Comparison of ENCODE assay signal across 31 cellular contexts in the genomic region with DNA sequence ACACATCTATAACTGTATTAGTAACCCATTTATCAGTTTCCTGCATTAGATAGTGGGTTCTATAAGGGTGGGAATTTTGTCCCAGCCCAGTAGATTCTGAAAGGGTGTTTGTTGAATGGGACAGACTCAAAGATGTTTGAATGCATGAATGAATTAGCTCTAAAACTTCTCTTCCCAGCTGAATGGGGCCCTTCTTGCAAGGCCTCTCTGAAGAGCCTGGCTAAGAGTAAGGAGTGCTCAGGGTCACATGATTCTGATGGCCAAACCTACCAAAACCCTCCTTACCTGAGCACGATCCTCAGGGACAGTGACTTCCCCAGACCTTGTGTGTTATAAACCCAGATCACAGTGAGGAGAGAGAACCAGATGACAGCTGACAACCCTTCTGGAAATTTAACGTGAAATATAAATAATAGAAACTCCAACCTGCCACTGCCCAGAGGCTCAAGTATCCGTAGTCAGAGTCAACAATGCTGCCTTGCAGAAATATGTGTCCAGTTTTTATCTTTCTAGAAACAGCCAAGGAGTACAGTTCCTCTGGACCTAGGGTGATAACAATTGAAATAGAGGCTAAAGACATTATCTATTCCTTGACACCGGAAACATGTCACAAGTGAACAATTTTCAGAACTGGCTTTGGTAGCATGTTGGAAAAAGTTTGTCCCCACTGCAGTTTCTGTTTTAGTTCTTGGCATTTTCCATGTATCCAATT.
"Had no signal": no experiment of that assay in that cellular context is flagged by ENCODE, and none has a peak within 500 bp of the region (broad histone marks: within the 10 kb centered on the region; RNA-seq: fewer than 3 reads in every experiment).

No MANE protein-coding gene starts in this region.

- H3K27me3 Mint-ChIP-seq: activated naive CD8-positive, alpha-beta T cell treated with anti-CD3 and anti-CD28 coated beads, Interleukin-2, amount 10 ng/mL, durations not matched to agents 7 days and 5 days had no signal

- H3K36me3 ChIP-seq: ascending aorta, breast epithelium, cardiac muscle cell, colonic mucosa, gastrocnemius medialis, heart left ventricle had no signal

- H3K4me3 Mint-ChIP-seq: activated CD4-positive, alpha-beta memory T cell treated with anti-CD3 and anti-CD28 coated beads, Interleukin-2, amount 10 ng/mL, durations not matched to agents 7 days and 5 days; activated CD4-positive, alpha-beta T cell treated with anti-CD3 and anti-CD28 coated beads, Interleukin-2, amount 10 ng/mL, durations not matched to agents 7 days and 5 days; activated naive CD4-positive, alpha-beta T cell treated with anti-CD3 and anti-CD28 coated beads, Interleukin-2, amount 10 ng/mL, durations not matched to agents 7 days and 5 days; activated naive CD8-positive, alpha-beta T cell treated with anti-CD3 and anti-CD28 coated beads, Interleukin-2, amount 10 ng/mL, durations not matched to agents 7 days and 5 days; activated T-cell treated with anti-CD3 and anti-CD28 coated beads, Interleukin-2, amount 50 U/mL, for 24 hours; activated T-cell treated with anti-CD3 and anti-CD28 coated beads, Interleukin-2, amount 50 U/mL, for 72 hours; brain; T-helper 17 cell; T-helper 2 cell treated with Interferon-gamma antibody and Interleukin-4, amounts not matched to agents 5 μg/mL and 100 μg/mL, for 36 hours; WTC11 had no signal

- H3K36me3 Mint-ChIP-seq: activated naive CD4-positive, alpha-beta T cell treated with anti-CD3 and anti-CD28 coated beads, Interleukin-2, amount 10 ng/mL, durations not matched to agents 7 days and 5 days; activated naive CD4-positive, alpha-beta T cell treated with anti-CD3 and anti-CD28 coated beads, Interleukin-2, amount 50 U/mL, for 72 hours; activated naive CD8-positive, alpha-beta T cell treated with anti-CD3 and anti-CD28 coated beads, Interleukin-2, amount 10 ng/mL, durations not matched to agents 7 days and 5 days; brain; WTC11 had no signal

- DNase-seq: activated CD4-positive, alpha-beta memory T cell treated with anti-CD3 and anti-CD28 coated beads, Interleukin-2, amount 10 ng/mL, durations not matched to agents 7 days and 5 days; activated CD4-positive, alpha-beta T cell treated with anti-CD3 and anti-CD28 coated beads for 1 hour; activated CD4-positive, alpha-beta T cell treated with anti-CD3 and anti-CD28 coated beads for 4 hours; activated CD4-positive, alpha-beta T cell treated with anti-CD3 and anti-CD28 coated beads, Interleukin-2, amount 10 ng/mL, durations not matched to agents 7 days and 5 days; activated CD4-positive, alpha-beta T cell treated with anti-CD3 and anti-CD28 coated beads, Interleukin-2, amount 50 U/mL, for 4 hours; activated CD8-positive, alpha-beta memory T cell treated with anti-CD3 and anti-CD28 coated beads, Interleukin-2, amount 50 U/mL, for 48 hours; activated gamma-delta T cell; activated naive CD4-positive, alpha-beta T cell; activated naive CD4-positive, alpha-beta T cell treated with anti-CD3 and anti-CD28 coated beads, Interleukin-2, amount 10 ng/mL, durations not matched to agents 7 days and 5 days; activated naive CD8-positive, alpha-beta T cell treated with anti-CD3 and anti-CD28 coated beads, Interleukin-2, amount 10 ng/mL, durations not matched to agents 7 days and 5 days; activated T-cell treated with anti-CD3 and anti-CD28 coated beads for 4 hours; activated T-cell treated with anti-CD3 and anti-CD28 coated beads, Interleukin-2, amount 50 U/mL, for 24 hours; activated T-cell treated with anti-CD3 and anti-CD28 coated beads, Interleukin-2, amount 50 U/mL, for 72 hours; central memory CD4-positive, alpha-beta T cell; cerebellar nuclear complex; colonic mucosa; effector CD8-positive, alpha-beta T cell; foreskin keratinocyte; gastrocnemius medialis; glutamatergic neuron; heart left ventricle; T-helper 1 cell; T-helper 17 cell; T1000 had no signal

- H3K4me1 Mint-ChIP-seq: activated CD4-positive, alpha-beta memory T cell treated with anti-CD3 and anti-CD28 coated beads, Interleukin-2, amount 10 ng/mL, durations not matched to agents 7 days and 5 days; activated CD4-positive, alpha-beta T cell treated with anti-CD3 and anti-CD28 coated beads, Interleukin-2, amount 10 ng/mL, durations not matched to agents 7 days and 5 days; activated naive CD4-positive, alpha-beta T cell treated with anti-CD3 and anti-CD28 coated beads, Interleukin-2, amount 10 ng/mL, durations not matched to agents 7 days and 5 days; activated naive CD8-positive, alpha-beta T cell treated with anti-CD3 and anti-CD28 coated beads, Interleukin-2, amount 10 ng/mL, durations not matched to agents 7 days and 5 days; brain; WTC11 had no signal

- H3K9me3 ChIP-seq: ascending aorta, breast epithelium, colonic mucosa, gastrocnemius medialis, heart left ventricle had no signal

- H3K9me3 Mint-ChIP-seq: activated CD4-positive, alpha-beta T cell treated with anti-CD3 and anti-CD28 coated beads, Interleukin-2, amount 10 ng/mL, durations not matched to agents 7 days and 5 days; activated naive CD4-positive, alpha-beta T cell treated with anti-CD3 and anti-CD28 coated beads, Interleukin-2, amount 10 ng/mL, durations not matched to agents 7 days and 5 days; activated T-cell treated with anti-CD3 and anti-CD28 coated beads, Interleukin-2, amount 50 U/mL, for 24 hours; activated T-cell treated with anti-CD3 and anti-CD28 coated beads, Interleukin-2, amount 50 U/mL, for 72 hours; T-helper 2 cell treated with Interferon-gamma antibody and Interleukin-4, amounts not matched to agents 5 μg/mL and 100 μg/mL, for 36 hours; WTC11 had no signal

- H3K4me3 ChIP-seq: ascending aorta, breast epithelium, cardiac muscle cell, colonic mucosa, gastrocnemius medialis, heart left ventricle had no signal

- H3K27ac Mint-ChIP-seq: activated CD4-positive, alpha-beta memory T cell treated with anti-CD3 and anti-CD28 coated beads, Interleukin-2, amount 10 ng/mL, durations not matched to agents 7 days and 5 days; activated CD4-positive, alpha-beta T cell treated with anti-CD3 and anti-CD28 coated beads, Interleukin-2, amount 10 ng/mL, durations not matched to agents 7 days and 5 days; activated naive CD4-positive, alpha-beta T cell treated with anti-CD3 and anti-CD28 coated beads, Interleukin-2, amount 10 ng/mL, durations not matched to agents 7 days and 5 days; activated naive CD8-positive, alpha-beta T cell treated with anti-CD3 and anti-CD28 coated beads, Interleukin-2, amount 10 ng/mL, durations not matched to agents 7 days and 5 days; activated T-cell treated with anti-CD3 and anti-CD28 coated beads, Interleukin-2, amount 50 U/mL, for 24 hours; activated T-cell treated with anti-CD3 and anti-CD28 coated beads, Interleukin-2, amount 50 U/mL, for 72 hours; brain; T-helper 17 cell; T-helper 2 cell treated with Interferon-gamma antibody and Interleukin-4, amounts not matched to agents 5 μg/mL and 100 μg/mL, for 36 hours; WTC11 had no signal

- H3K27me3 ChIP-seq: ascending aorta, breast epithelium, cardiac muscle cell, colonic mucosa, foreskin keratinocyte, gastrocnemius medialis, heart left ventricle had no signal
